34 cellular contexts compared by ENCODE assay signal in genomic region chr3:28234454-28234853, GRCh38.
"Had no signal": no experiment of that assay in that cellular context is flagged by ENCODE, and none has a peak within 500 bp of the region (broad histone marks: within the 10 kb centered on the region; RNA-seq: fewer than 3 reads in every experiment).

No MANE protein-coding gene starts in this region.

- H3K36me3 ChIP-seq: adrenal gland, esophagus muscularis mucosa, gastrocnemius medialis, heart left ventricle, WERI-Rb-1 had no signal

- H3K27ac Mint-ChIP-seq: activated B cell treated with CpG ODN at 0.5 μM for 24 hours; activated CD8-positive, alpha-beta T cell treated with anti-CD3 and anti-CD28 coated beads for 36 hours; activated naive CD4-positive, alpha-beta T cell treated with anti-CD3 and anti-CD28 coated beads for 36 hours; activated naive CD4-positive, alpha-beta T cell treated with anti-CD3 and anti-CD28 coated beads, Interleukin-2, amount 50 U/mL, for 24 hours; activated naive CD8-positive, alpha-beta T cell treated with anti-CD3 and anti-CD28 coated beads for 36 hours; activated naive CD8-positive, alpha-beta T cell treated with anti-CD3 and anti-CD28 coated beads, Interleukin-2, amount 50 U/mL, for 24 hours; activated T-helper 17 cell treated with anti-CD3 and anti-CD28 coated beads, Interleukin-2, amount 50 U/mL, for 72 hours; dendritic cell treated with granulocyte-macrophage colony-stimulating factor and Interleukin-4, amounts not matched to agents 40 ng/mL and 50 ng/mL, for 4 days; T-helper 17 cell; T-helper 2 cell treated with Interferon-gamma antibody and Interleukin-4, amounts not matched to agents 5 μg/mL and 100 μg/mL, for 36 hours had no signal

- H3K4me3 ChIP-seq: adrenal gland, body of pancreas, coronary artery, dorsolateral prefrontal cortex, esophagus muscularis mucosa, gastrocnemius medialis, heart left ventricle had no signal

- H3K4me1 ChIP-seq: adrenal gland, body of pancreas, esophagus muscularis mucosa, foreskin keratinocyte, gastrocnemius medialis, heart left ventricle had no signal

- DNase-seq: activated B cell treated with CpG ODN at 0.5 μM for 24 hours; activated CD4-positive, alpha-beta T cell treated with anti-CD3 and anti-CD28 coated beads for 48 hours; activated CD4-positive, alpha-beta T cell treated with anti-CD3 and anti-CD28 coated beads, Interleukin-2, amount 50 U/mL, for 1 hour; activated CD4-positive, alpha-beta T cell treated with anti-CD3 and anti-CD28 coated beads, Interleukin-2, amount 50 U/mL, for 48 hours; activated CD8-positive, alpha-beta memory T cell treated with anti-CD3 and anti-CD28 coated beads for 24 hours; activated CD8-positive, alpha-beta T cell treated with anti-CD3 and anti-CD28 coated beads for 36 hours; activated effector memory CD4-positive, alpha-beta T cell treated with anti-CD3 and anti-CD28 coated beads, Interleukin-2, amount 50 U/mL, for 16 hours; activated naive CD4-positive, alpha-beta T cell treated with anti-CD3 and anti-CD28 coated beads for 36 hours; activated naive CD8-positive, alpha-beta T cell treated with anti-CD3 and anti-CD28 coated beads for 36 hours; activated naive CD8-positive, alpha-beta T cell treated with anti-CD3 and anti-CD28 coated beads, Interleukin-2, amount 50 U/mL, for 24 hours; activated T-cell treated with anti-CD3 and anti-CD28 coated beads, Interleukin-2, amount 50 U/mL, for 4 hours; adrenal gland; amygdala; aorta; body of pancreas; caudate nucleus; dorsolateral prefrontal cortex; effector memory CD4-positive, alpha-beta T cell; erythroblast; foreskin keratinocyte; gastrocnemius medialis; glutamatergic neuron; heart left ventricle; T-cell; T-helper 17 cell; T1000; WERI-Rb-1 had no signal

- H3K27ac ChIP-seq: adrenal gland, body of pancreas, coronary artery, dorsolateral prefrontal cortex, esophagus muscularis mucosa, foreskin keratinocyte, gastrocnemius medialis, heart left ventricle, WERI-Rb-1 had no signal

- H3K9me3 ChIP-seq: adrenal gland, body of pancreas, esophagus muscularis mucosa, gastrocnemius medialis, heart left ventricle had no signal

- H3K27me3 ChIP-seq: adrenal gland, body of pancreas, dorsolateral prefrontal cortex, esophagus muscularis mucosa, gastrocnemius medialis, heart left ventricle had no signal

- H3K36me3 Mint-ChIP-seq: activated naive CD4-positive, alpha-beta T cell treated with anti-CD3 and anti-CD28 coated beads, Interleukin-2, amount 50 U/mL, for 24 hours; activated naive CD8-positive, alpha-beta T cell treated with anti-CD3 and anti-CD28 coated beads for 36 hours; T-cell had no signal

- H3K27me3 Mint-ChIP-seq: activated B cell treated with CpG ODN at 0.5 μM for 24 hours; activated CD8-positive, alpha-beta T cell treated with anti-CD3 and anti-CD28 coated beads for 36 hours; activated naive CD4-positive, alpha-beta T cell treated with anti-CD3 and anti-CD28 coated beads, Interleukin-2, amount 50 U/mL, for 24 hours; activated naive CD8-positive, alpha-beta T cell treated with anti-CD3 and anti-CD28 coated beads for 36 hours; activated naive CD8-positive, alpha-beta T cell treated with anti-CD3 and anti-CD28 coated beads, Interleukin-2, amount 50 U/mL, for 24 hours; activated T-helper 17 cell treated with anti-CD3 and anti-CD28 coated beads, Interleukin-2, amount 50 U/mL, for 72 hours; T-cell; T-helper 17 cell had no signal

- H3K9me3 Mint-ChIP-seq: activated B cell treated with CpG ODN at 0.5 μM for 24 hours; activated CD8-positive, alpha-beta T cell treated with anti-CD3 and anti-CD28 coated beads for 36 hours; activated naive CD4-positive, alpha-beta T cell treated with anti-CD3 and anti-CD28 coated beads, Interleukin-2, amount 50 U/mL, for 24 hours; activated T-cell treated with anti-CD3 and anti-CD28 coated beads, Interleukin-2, amount 50 U/mL, for 4 hours; dendritic cell treated with granulocyte-macrophage colony-stimulating factor and Interleukin-4, amounts not matched to agents 40 ng/mL and 50 ng/mL, for 4 days; T-cell had no signal

- H3K4me1 Mint-ChIP-seq: activated B cell treated with CpG ODN at 0.5 μM for 24 hours; activated T-helper 17 cell treated with anti-CD3 and anti-CD28 coated beads, Interleukin-2, amount 50 U/mL, for 72 hours had no signal

- ATAC-seq: activated CD4-positive, CD25-positive, alpha-beta regulatory T cell treated with anti-CD3 and anti-CD28 coated beads, Interleukin-2, amount 50 U/mL, for 24 hours; activated CD8-positive, alpha-beta T cell treated with anti-CD3 and anti-CD28 coated beads for 36 hours; activated naive CD8-positive, alpha-beta T cell treated with anti-CD3 and anti-CD28 coated beads, Interleukin-2, amount 50 U/mL, for 24 hours; activated T-cell treated with anti-CD3 and anti-CD28 coated beads, Interleukin-2, amount 50 U/mL, for 4 hours; activated T-helper 17 cell treated with anti-CD3 and anti-CD28 coated beads, Interleukin-2, amount 50 U/mL, for 72 hours; body of pancreas; foreskin keratinocyte; gastrocnemius medialis; heart left ventricle; T-cell; T-helper 17 cell had no signal

- H3K4me3 Mint-ChIP-seq: activated B cell treated with CpG ODN at 0.5 μM for 24 hours; activated CD8-positive, alpha-beta T cell treated with anti-CD3 and anti-CD28 coated beads for 36 hours; activated naive CD4-positive, alpha-beta T cell treated with anti-CD3 and anti-CD28 coated beads for 36 hours; activated naive CD4-positive, alpha-beta T cell treated with anti-CD3 and anti-CD28 coated beads, Interleukin-2, amount 50 U/mL, for 24 hours; activated naive CD8-positive, alpha-beta T cell treated with anti-CD3 and anti-CD28 coated beads for 36 hours; activated naive CD8-positive, alpha-beta T cell treated with anti-CD3 and anti-CD28 coated beads, Interleukin-2, amount 50 U/mL, for 24 hours; activated T-cell treated with anti-CD3 and anti-CD28 coated beads, Interleukin-2, amount 50 U/mL, for 4 hours; activated T-helper 17 cell treated with anti-CD3 and anti-CD28 coated beads, Interleukin-2, amount 50 U/mL, for 72 hours; dendritic cell treated with granulocyte-macrophage colony-stimulating factor and Interleukin-4, amounts not matched to agents 40 ng/mL and 50 ng/mL, for 4 days; T-cell; T-helper 17 cell; T-helper 2 cell treated with Interferon-gamma antibody and Interleukin-4, amounts not matched to agents 5 μg/mL and 100 μg/mL, for 36 hours had no signal
